In genomic region chr2:65436825-65437221, GRCh38 we compare ENCODE assay signal across 8 cellular contexts. TPM values are rescaled to one million over a fixed set of nuclear protein-coding genes. Genes with fewer than 3 reads are reported as not detected.
DNase-seq lines count a peak whose midpoint lies in the region; ATAC-seq and TF ChIP-seq lines count a peak whose summit lies in the region.

No MANE protein-coding gene starts in this region.

- TF ChIP-seq POLR2A in body of pancreas (IDR thresholded peaks at IDR 0.05): no peak

- intact Hi-C loops in body of pancreas (cut with DNase I): no loop called here

- no peaks in the 10 kb centered on the region for H3K36me3 ChIP-seq in body of pancreas (replicated peaks in 1 of 2; ENCODE audit: insufficient read depth in 1 of 2, low read depth in 2 of 2)
- no peaks in the 10 kb centered on the region for H3K36me3 ChIP-seq in lung (ENCODE audit: control insufficient read depth in 2 of 2, insufficient read depth in 2 of 2, low read length in 2 of 2)

- no peak for TF ChIP-seq CTCF in body of pancreas (IDR thresholded peaks at IDR 0.05)
- TF ChIP-seq CTCF in lung (IDR thresholded peaks at IDR 0.05; ENCODE audit: control extremely low read depth, extremely low read depth): no peak

- 1 to 6% methylated on average over 12 of the region's 12 CpGs for WGBS in body of pancreas, 2 donors
- WGBS in lung, 2 donors: 5% methylated on average over 12 of the region's 12 CpGs

- ATAC-seq in HG02610 (IDR thresholded peaks at IDR 0.05; ENCODE audit: unreplicated experiment): peak; percentile 81
- no peak for ATAC-seq in body of pancreas
- no peak for ATAC-seq in lung (ENCODE audit: insufficient read depth, low FRiP score)

- H3K4me3 ChIP-seq in body of pancreas (peak overlapping the region; percentile 23 to 51), lung (peak overlapping the region; percentile 34)

- DNase-seq in activated CD4-positive, alpha-beta T cell treated with anti-CD3 and anti-CD28 coated beads for 48 hours: peak; percentile 60
- no peak for DNase-seq in activated CD4-positive, alpha-beta T cell treated with anti-CD3 and anti-CD28 coated beads for 4 hours
- peak; percentile 72 to 77 for DNase-seq in NOMO-1 (lab: John Stamatoyannopoulos, UW; ENCODE audit: unreplicated experiment in 2 of 2)
- DNase-seq in body of pancreas: no peak
- DNase-seq in lung (ENCODE audit: low spot score): no peak
- no peak for DNase-seq in NCI-H146 (lab: John Stamatoyannopoulos, UW)

- H3K4me1 ChIP-seq in body of pancreas: peaks cover 17% of the 10 kb centered on the region
- H3K4me1 ChIP-seq in lung (ENCODE audit: control insufficient read depth in 2 of 2, insufficient read depth in 2 of 2, low read length in 2 of 2): no peaks in the 10 kb centered on the region

- H3K27me3 ChIP-seq in body of pancreas: no peaks in the 10 kb centered on the region
- no peaks in the 10 kb centered on the region for H3K27me3 ChIP-seq in lung (ENCODE audit: control insufficient read depth, insufficient read depth)

- H3K27ac ChIP-seq in body of pancreas (peak overlapping the region; percentile 95 to 100 (median 96)), lung (ENCODE audit: low read depth in 1 of 2, low read length in 1 of 2) (peak overlapping the region; percentile 95 to 98), temporal lobe (ENCODE audit: low read depth, low read length) (peak overlapping the region; percentile 74)

- H3K9me3 ChIP-seq in body of pancreas (no peaks in the 10 kb centered on the region), lung (ENCODE audit: control insufficient read depth in 2 of 2, insufficient read depth in 1 of 2, low read length in 1 of 2) (no peaks in the 10 kb centered on the region)

RNA-seq across cellular contexts. Expression of gene SPRED2, which starts 4.4 kb away (rescaled TPM):
- total RNA-seq in body of pancreas: 10 to 100 TPM; 16.1 to 16.2 TPM
- 10 to 100 TPM; 18.7 to 36.4 TPM for total RNA-seq in lung
- polyA plus RNA-seq in lung: 10 to 100 TPM; 11.7 to 20.4 TPM
- total RNA-seq in temporal lobe: 14.8 TPM

Comparison
In these comparisons a context has a peak if more than half of its experiments do, and no peak if none do; other contexts are left out.
1. DNase-seq: peak in activated CD4-positive, alpha-beta T cell treated with anti-CD3 and anti-CD28 coated beads for 48 hours (single experiment) and NOMO-1 (2 of 2); none in activated CD4-positive, alpha-beta T cell treated with anti-CD3 and anti-CD28 coated beads for 4 hours (0 of 2), body of pancreas (0 of 4), lung (single experiment) and NCI-H146 (single experiment).
2. Peak in every context shown above with its lines, with median percentiles within 50 percentile points of each other: H3K27ac ChIP-seq.